ENCODE assay signal across 8 cellular contexts in the genomic region with DNA sequence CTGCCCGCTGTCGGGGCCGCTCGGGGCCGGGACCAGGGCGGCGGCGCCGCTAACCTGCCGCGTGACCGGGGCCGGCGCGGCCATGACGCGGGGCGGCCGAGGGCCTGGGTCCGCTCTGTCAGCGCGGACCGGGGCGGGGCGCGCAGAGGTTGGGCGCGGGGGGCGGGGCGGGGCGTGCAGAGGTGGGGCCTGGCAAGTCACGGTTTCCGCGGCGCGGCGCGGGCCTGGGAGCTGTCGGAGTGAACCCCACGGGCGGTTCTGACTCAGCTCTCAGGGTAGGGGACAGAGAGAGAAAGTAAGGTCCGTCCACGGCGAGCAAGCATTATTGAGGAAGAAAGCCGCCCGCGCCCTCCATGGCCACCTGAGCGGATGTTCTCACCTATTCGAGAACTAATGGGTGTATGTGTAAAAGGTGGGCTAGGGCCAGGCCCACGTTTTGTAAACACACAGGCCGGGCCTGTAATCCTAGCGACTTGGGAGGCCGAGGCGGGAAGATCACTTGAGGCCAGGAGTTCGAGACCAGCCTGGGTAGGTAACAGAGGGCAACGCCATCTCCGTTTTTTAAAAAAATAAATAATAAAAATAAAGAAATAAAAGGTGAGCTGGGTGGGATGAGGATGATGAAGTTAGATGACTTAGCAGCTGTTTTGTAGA. TPM values are rescaled to one million over a fixed set of nuclear protein-coding genes. Genes with fewer than 3 reads are reported as not detected.
A peak's percentile ranks its signal among the peaks of the same experiment; 100 is the strongest.
DNase-seq lines count a peak whose midpoint lies in the region; ATAC-seq and TF ChIP-seq lines count a peak whose summit lies in the region.

A gene with protein sequence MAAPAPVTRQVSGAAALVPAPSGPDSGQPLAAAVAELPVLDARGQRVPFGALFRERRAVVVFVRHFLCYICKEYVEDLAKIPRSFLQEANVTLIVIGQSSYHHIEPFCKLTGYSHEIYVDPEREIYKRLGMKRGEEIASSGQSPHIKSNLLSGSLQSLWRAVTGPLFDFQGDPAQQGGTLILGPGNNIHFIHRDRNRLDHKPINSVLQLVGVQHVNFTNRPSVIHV (minus strand): TSS at position 120 of the 654 bp plus-strand sequence. CDS start 36 bp downstream, at position 84.

- peak within 1 kb of the TSS; percentile 92 for H3K27ac Mint-ChIP-seq in stimulated activated naive CD8-positive, alpha-beta T cell treated with anti-CD3 and anti-CD28 coated beads, Interleukin-15, Interleukin-2, amounts not matched to agents 100 ng/mL and 50 ng/mL, for 24 hours

- TF ChIP-seq EP300 in neural cell (conservative IDR thresholded peaks at IDR 0.05; ENCODE audit: poor library complexity, severe bottlenecking): no peak

- H3K27ac ChIP-seq in neural cell (ENCODE audit: low read length): no peak within 1 kb of the TSS

- DNase-seq in AG04449 (ENCODE audit: low read depth, low spot score): no peak
- peak; percentile 77 for DNase-seq in RKO (ENCODE audit: low spot score)
- DNase-seq in activated effector memory CD4-positive, alpha-beta T cell treated with Interleukin-2 at 50 U/mL for 16 hours: peak; percentile 75
- DNase-seq in fibroblast of the aortic adventitia (ENCODE audit: low read depth): peak; percentile 62

- H3K36me3 ChIP-seq in neural cell (ENCODE audit: insufficient read depth, low read length): no peaks in the 10 kb centered on the region

- H3K27me3 Mint-ChIP-seq in stimulated activated naive CD8-positive, alpha-beta T cell treated with anti-CD3 and anti-CD28 coated beads, Interleukin-15, Interleukin-2, amounts not matched to agents 100 ng/mL and 50 ng/mL, for 24 hours: no peaks in the 10 kb centered on the region

- no peak within 1 kb of the TSS for H3K4me2 ChIP-seq in neural cell (ENCODE audit: low read length)

- H3K9me2 ChIP-seq in neural cell (ENCODE audit: insufficient read depth, low read length): no peaks in the 10 kb centered on the region

- ATAC-seq in GM19023 (IDR thresholded peaks at IDR 0.05; ENCODE audit: unreplicated experiment) (peak; percentile 83), HG03342 (IDR thresholded peaks at IDR 0.05; ENCODE audit: unreplicated experiment) (peak; percentile 49)

- POLR2A ChIA-PET in AG04449 (lab: Yijun Ruan, JAX): interaction anchor here (0.6 kb wide), 1 partner anchor 142 kb away, joined by 3 read pairs; no protein-coding TSS in a partner anchor

- H3F3A ChIP-seq in neural cell (ENCODE audit: insufficient read depth, low read length, poor library complexity, severe bottlenecking): no peaks in the 10 kb centered on the region

- H3K9ac ChIP-seq in neural cell (ENCODE audit: low read length): peak within 1 kb of the TSS; percentile 9

- no peaks in the 10 kb centered on the region for H3K79me2 ChIP-seq in neural cell (replicated peaks; ENCODE audit: insufficient read depth, low read length)

- H3K27me3 ChIP-seq in neural cell (ENCODE audit: insufficient read depth, low read depth, low read length): peaks cover 16% of the 10 kb centered on the region

- no peaks in the 10 kb centered on the region for H3K36me3 Mint-ChIP-seq in stimulated activated naive CD8-positive, alpha-beta T cell treated with anti-CD3 and anti-CD28 coated beads, Interleukin-15, Interleukin-2, amounts not matched to agents 100 ng/mL and 50 ng/mL, for 24 hours (ENCODE audit: low read depth)

- H3K9me3 ChIP-seq in neural cell (ENCODE audit: low read length): no peaks in the 10 kb centered on the region

- H3K9me3 Mint-ChIP-seq in stimulated activated naive CD8-positive, alpha-beta T cell treated with anti-CD3 and anti-CD28 coated beads, Interleukin-15, Interleukin-2, amounts not matched to agents 100 ng/mL and 50 ng/mL, for 24 hours: no peaks in the 10 kb centered on the region

- peaks cover 19% of the 10 kb centered on the region for H3K4me1 Mint-ChIP-seq in stimulated activated naive CD8-positive, alpha-beta T cell treated with anti-CD3 and anti-CD28 coated beads, Interleukin-15, Interleukin-2, amounts not matched to agents 100 ng/mL and 50 ng/mL, for 24 hours (ENCODE audit: low read depth)

- no peak for TF ChIP-seq CTCF in AG04449 (IDR thresholded peaks at IDR 0.05; ENCODE audit: insufficient read depth, low read length, missing control alignments)
- no peak for TF ChIP-seq CTCF in fibroblast of the aortic adventitia (IDR thresholded peaks at IDR 0.05; ENCODE audit: insufficient read depth, low read length)
- TF ChIP-seq CTCF in neural cell (IDR thresholded peaks at IDR 0.05; ENCODE audit: poor library complexity, severe bottlenecking): no peak

- TF ChIP-seq RAD21 in neural cell (conservative IDR thresholded peaks at IDR 0.05): peak; percentile 2

- CTCF ChIA-PET in AG04449 (lab: Yijun Ruan, JAX): interaction anchor here (1.2 to 5.6 kb wide), 8 partner anchors 8 to 339 kb away, joined by 3 to 23 read pairs (median 6); no protein-coding TSS in a partner anchor

- peak within 1 kb of the TSS; percentile 21 for H2AFZ ChIP-seq in neural cell (ENCODE audit: low read depth, low read length)

- peak within 1 kb of the TSS; percentile 87 for H3K4me3 Mint-ChIP-seq in stimulated activated naive CD8-positive, alpha-beta T cell treated with anti-CD3 and anti-CD28 coated beads, Interleukin-15, Interleukin-2, amounts not matched to agents 100 ng/mL and 50 ng/mL, for 24 hours

- H3K4me3 ChIP-seq in AG04449 (ENCODE audit: low read depth, low read length) (peak within 1 kb of the TSS; percentile 68), fibroblast of the aortic adventitia (ENCODE audit: low read depth, low read length) (peak within 1 kb of the TSS; percentile 78), neural cell (ENCODE audit: low read length) (peak within 1 kb of the TSS; percentile 68)

- H4K20me1 ChIP-seq in neural cell (ENCODE audit: insufficient read depth): no peaks in the 10 kb centered on the region

TF ChIP-seq in neural cell, 6 proteins besides CTCF, POLR2A, EP300 and RAD21:
- TF ChIP-seq MXI1 (conservative IDR thresholded peaks at IDR 0.05; ENCODE audit: poor library complexity, severe bottlenecking) (no peak), EZH2 (IDR thresholded peaks at IDR 0.05; ENCODE audit: borderline replicate concordance, insufficient read depth, low read length, poor library complexity, severe bottlenecking) (no peak), SMC3 (conservative IDR thresholded peaks at IDR 0.05; ENCODE audit: poor library complexity) (no peak), TAF1 (IDR thresholded peaks at IDR 0.05; ENCODE audit: low read depth) (no peak), POLR2AphosphoS5 (IDR thresholded peaks at IDR 0.05) (no peak)
- TF ChIP-seq, protein P1, sequence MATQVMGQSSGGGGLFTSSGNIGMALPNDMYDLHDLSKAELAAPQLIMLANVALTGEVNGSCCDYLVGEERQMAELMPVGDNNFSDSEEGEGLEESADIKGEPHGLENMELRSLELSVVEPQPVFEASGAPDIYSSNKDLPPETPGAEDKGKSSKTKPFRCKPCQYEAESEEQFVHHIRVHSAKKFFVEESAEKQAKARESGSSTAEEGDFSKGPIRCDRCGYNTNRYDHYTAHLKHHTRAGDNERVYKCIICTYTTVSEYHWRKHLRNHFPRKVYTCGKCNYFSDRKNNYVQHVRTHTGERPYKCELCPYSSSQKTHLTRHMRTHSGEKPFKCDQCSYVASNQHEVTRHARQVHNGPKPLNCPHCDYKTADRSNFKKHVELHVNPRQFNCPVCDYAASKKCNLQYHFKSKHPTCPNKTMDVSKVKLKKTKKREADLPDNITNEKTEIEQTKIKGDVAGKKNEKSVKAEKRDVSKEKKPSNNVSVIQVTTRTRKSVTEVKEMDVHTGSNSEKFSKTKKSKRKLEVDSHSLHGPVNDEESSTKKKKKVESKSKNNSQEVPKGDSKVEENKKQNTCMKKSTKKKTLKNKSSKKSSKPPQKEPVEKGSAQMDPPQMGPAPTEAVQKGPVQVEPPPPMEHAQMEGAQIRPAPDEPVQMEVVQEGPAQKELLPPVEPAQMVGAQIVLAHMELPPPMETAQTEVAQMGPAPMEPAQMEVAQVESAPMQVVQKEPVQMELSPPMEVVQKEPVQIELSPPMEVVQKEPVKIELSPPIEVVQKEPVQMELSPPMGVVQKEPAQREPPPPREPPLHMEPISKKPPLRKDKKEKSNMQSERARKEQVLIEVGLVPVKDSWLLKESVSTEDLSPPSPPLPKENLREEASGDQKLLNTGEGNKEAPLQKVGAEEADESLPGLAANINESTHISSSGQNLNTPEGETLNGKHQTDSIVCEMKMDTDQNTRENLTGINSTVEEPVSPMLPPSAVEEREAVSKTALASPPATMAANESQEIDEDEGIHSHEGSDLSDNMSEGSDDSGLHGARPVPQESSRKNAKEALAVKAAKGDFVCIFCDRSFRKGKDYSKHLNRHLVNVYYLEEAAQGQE (IDR thresholded peaks at IDR 0.05; ENCODE audit: borderline replicate concordance): no peak

RNA-seq across cellular contexts. Expression of the gene that starts here (rescaled TPM):
- 12.8 and 40.0 TPM in 2 replicates for total RNA-seq in fibroblast of the aortic adventitia (ENCODE audit: low replicate concordance)
- 0.12 and 0.14 TPM in 2 replicates for polyA plus RNA-seq in neural cell
- polyA minus RNA-seq in neural cell: 0.23 and 0.24 TPM in 2 replicates
